ENCODE assay signal across 8 cellular contexts in the genomic region with DNA sequence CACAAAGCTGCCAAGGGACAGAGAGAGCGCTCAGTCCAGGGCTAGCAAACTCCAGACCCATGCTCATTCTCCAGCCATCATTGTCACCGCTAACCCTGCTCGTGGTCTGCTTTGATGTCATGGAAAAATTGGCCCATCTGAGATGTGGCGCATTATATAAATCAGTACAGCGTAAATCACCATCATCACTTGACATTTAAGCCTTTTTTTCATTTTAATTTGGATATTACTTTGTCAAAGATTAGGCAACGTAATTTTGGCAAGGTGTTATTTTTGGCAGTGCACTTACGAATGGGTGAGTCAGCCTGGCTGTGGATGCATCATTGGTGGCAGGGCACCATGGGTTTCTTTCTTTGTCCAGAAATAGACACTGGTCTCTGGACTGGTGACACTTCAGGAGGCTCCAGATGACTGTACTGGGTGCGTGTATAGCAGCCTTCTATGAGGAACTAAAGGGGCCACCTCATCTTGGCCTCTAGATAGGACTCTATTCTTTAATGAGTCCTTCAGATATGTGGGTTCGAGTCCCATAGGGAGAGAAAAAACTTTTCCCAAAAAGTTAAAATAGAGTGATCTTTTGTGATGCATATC.
DNase-seq lines count a peak whose midpoint lies in the region; ATAC-seq, FAIRE-seq and TF ChIP-seq lines count a peak whose summit lies in the region.

No MANE protein-coding gene starts in this region.

- no peak overlapping the region for H3K4me3 ChIP-seq in astrocyte (ENCODE audit: insufficient read depth, low read depth, low read length)
- H3K4me3 ChIP-seq in sigmoid colon, result no peak overlapping the region

- H3K36me3 Mint-ChIP-seq in astrocyte (ENCODE audit: low read depth, unreplicated experiment), result peaks cover 8% of the 10 kb centered on the region

- peaks cover 5% of the 10 kb centered on the region for H4K20me1 ChIP-seq in astrocyte (ENCODE audit: insufficient read depth, low read length)

- H3K36me3 ChIP-seq in astrocyte (ENCODE audit: insufficient read depth, low read length) (no peaks in the 10 kb centered on the region), sigmoid colon (no peaks in the 10 kb centered on the region)

- H3K4me2 ChIP-seq in astrocyte (ENCODE audit: low read length), result no peak overlapping the region

- no peaks in the 10 kb centered on the region for H3K27me3 ChIP-seq in astrocyte (ENCODE audit: insufficient read depth, low read length)
- no peaks in the 10 kb centered on the region for H3K27me3 ChIP-seq in sigmoid colon

- peaks cover 8% of the 10 kb centered on the region for H3K79me2 ChIP-seq in astrocyte (ENCODE audit: insufficient read depth, low read length)

- FAIRE-seq in astrocyte (lab: Jason Lieb, UNC), result no peak

- H3K27ac Mint-ChIP-seq in astrocyte (ENCODE audit: unreplicated experiment), result no peak overlapping the region

- H3K4me1 ChIP-seq in astrocyte (ENCODE audit: insufficient read depth, low read length), result peaks cover 23% of the 10 kb centered on the region
- peaks cover 0 to 14% (median 2%) of the 10 kb centered on the region in 4 donors for H3K4me1 ChIP-seq in sigmoid colon

- intact Hi-C loops in sigmoid colon (cut with DNase I), result no loop called here

- no peak for TF ChIP-seq POLR2A in sigmoid colon (IDR thresholded peaks at IDR 0.05)

- 88 to 92% methylated on average over 9 of the region's 9 CpGs for WGBS in sigmoid colon, 2 donors

- H3K27me3 Mint-ChIP-seq in astrocyte (ENCODE audit: low read depth, unreplicated experiment), result no peaks in the 10 kb centered on the region

- H2AFZ ChIP-seq in astrocyte (ENCODE audit: low read depth, low read length), result no peak overlapping the region

- peaks cover 12% of the 10 kb centered on the region for H3K4me1 Mint-ChIP-seq in astrocyte (ENCODE audit: low read depth, unreplicated experiment)

- no peak for TF ChIP-seq EP300 in sigmoid colon (IDR thresholded peaks at IDR 0.05)

- no peak overlapping the region for H3K4me3 Mint-ChIP-seq in astrocyte (ENCODE audit: unreplicated experiment)

- H3K27ac ChIP-seq in astrocyte (ENCODE audit: low read depth, low read length), result no peak overlapping the region
- H3K27ac ChIP-seq in sigmoid colon, result no peak overlapping the region

- ATAC-seq in GM19035 (IDR thresholded peaks at IDR 0.05; ENCODE audit: unreplicated experiment) (peak; percentile 70), HG03378 (IDR thresholded peaks at IDR 0.05; ENCODE audit: unreplicated experiment) (peak; percentile 92)

- no peaks in the 10 kb centered on the region for H3K9me3 Mint-ChIP-seq in astrocyte (ENCODE audit: unreplicated experiment)

- TF ChIP-seq CTCF in astrocyte (IDR thresholded peaks at IDR 0.05; ENCODE audit: insufficient read depth, low read depth, low read length) (no peak), sigmoid colon (IDR thresholded peaks at IDR 0.05) (no peak)

- no peak overlapping the region for H3K9ac ChIP-seq in astrocyte (ENCODE audit: low read length)

- DNase-seq in AG08395 (ENCODE audit: low spot score), result peak; percentile 80
- peak; percentile 70 for DNase-seq in astrocyte (ENCODE audit: low read depth)
- DNase-seq in sigmoid colon, result no peak
- DNase-seq in midbrain (lab: John Stamatoyannopoulos, UW), result no peak
- DNase-seq in hippocampal formation (lab: John Stamatoyannopoulos, UW), result no peak
- no peak for DNase-seq in NCI-H1048 (lab: John Stamatoyannopoulos, UW)

- H3K9me3 ChIP-seq in astrocyte (ENCODE audit: insufficient read depth, low read depth, low read length), result no peaks in the 10 kb centered on the region
- H3K9me3 ChIP-seq in sigmoid colon, result no peaks in the 10 kb centered on the region

Comparison
In these comparisons a context has a peak if more than half of its experiments do, and no peak if none do; other contexts are left out.
1. DNase-seq: peak in AG08395 (single experiment) and astrocyte (single experiment); none in sigmoid colon (single experiment), midbrain (single experiment), hippocampal formation (0 of 2) and NCI-H1048 (single experiment).